Comparison of ENCODE assay signal across 16 cellular contexts in genomic region chr6:63121166-63121565, GRCh38.
DNase-seq lines count a peak whose midpoint lies in the region; ATAC-seq and TF ChIP-seq lines count a peak whose summit lies in the region.
"Had no signal": no experiment of that assay in that cellular context is flagged by ENCODE, and none has a peak within 500 bp of the region (broad histone marks: within the 10 kb centered on the region; RNA-seq: fewer than 3 reads in every experiment).

No MANE protein-coding gene starts in this region.

- no peak for TF ChIP-seq EP300 in upper lobe of left lung (IDR thresholded peaks at IDR 0.05)

- in situ Hi-C loops in brain microvascular endothelial cell (cut with HindIII; ENCODE audit: low pct_ligation_motif_present, low sequenced_read_pairs), result no loop called here

- H3K9me3 ChIP-seq in neuronal stem cell (replicated peaks in 1 of 2; ENCODE audit: control insufficient read depth in 2 of 2, insufficient read depth in 1 of 2, low read depth in 1 of 2, low read length in 2 of 2) (no peaks in the 10 kb centered on the region), upper lobe of left lung (no peaks in the 10 kb centered on the region)
- H3K9me3 ChIP-seq: heart left ventricle had no signal

- DNase-seq in NCI-H82 (lab: John Stamatoyannopoulos, UW), result peak; percentile 22
- peak; percentile 2 for DNase-seq in epithelial cell of esophagus (ENCODE audit: low read depth)
- DNase-seq in brain microvascular endothelial cell, result no peak
- DNase-seq in NCI-H2081 treated with DMSO at 0.1 percent for 48 hours (lab: John Stamatoyannopoulos, UW), result no peak
- no peak for DNase-seq in neuronal stem cell (ENCODE audit: low spot score)
- no peak for DNase-seq in upper lobe of left lung
- DNase-seq: activated CD4-positive, alpha-beta T cell treated with anti-CD3 and anti-CD28 coated beads, Interleukin-2, amount 10 ng/mL, durations not matched to agents 7 days and 5 days; activated T-cell treated with anti-CD3 and anti-CD28 coated beads, Interleukin-2, amount 50 U/mL, for 1 hour; dermis blood vessel endothelial cell; heart left ventricle; kidney glomerular epithelial cell; NCI-H1105; SHP77; stimulated activated naive CD8-positive, alpha-beta T cell treated with anti-CD3 and anti-CD28 coated beads, Interleukin-15, amount 100 ng/mL, for 72 hours had no signal

- TF ChIP-seq POLR2A in upper lobe of left lung (IDR thresholded peaks at IDR 0.05), result no peak

- H3K36me3 ChIP-seq in brain microvascular endothelial cell (replicated peaks), result no peaks in the 10 kb centered on the region
- no peaks in the 10 kb centered on the region for H3K36me3 ChIP-seq in neuronal stem cell (replicated peaks in 1 of 2; ENCODE audit: control insufficient read depth in 2 of 2, insufficient read depth in 2 of 2, low read length in 2 of 2)
- no peaks in the 10 kb centered on the region for H3K36me3 ChIP-seq in upper lobe of left lung
- H3K36me3 ChIP-seq: heart left ventricle had no signal

- H4K91ac ChIP-seq in neuronal stem cell (ENCODE audit: low read depth, low read length, poor library complexity), result no peak overlapping the region

- H3K4me3 ChIP-seq in epithelial cell of esophagus (ENCODE audit: low read length), result no peak overlapping the region
- no peak overlapping the region for H3K4me3 ChIP-seq in brain microvascular endothelial cell (ENCODE audit: low read depth, low read length)
- H3K4me3 ChIP-seq in neuronal stem cell (ENCODE audit: low read length in 2 of 2), result no peak overlapping the region
- H3K4me3 ChIP-seq in upper lobe of left lung, result no peak overlapping the region
- H3K4me3 ChIP-seq: heart left ventricle had no signal

- no peak overlapping the region for H2BK15ac ChIP-seq in neuronal stem cell (ENCODE audit: low read length)

- H2BK5ac ChIP-seq in neuronal stem cell (ENCODE audit: low read length), result no peak overlapping the region

- no peak overlapping the region for H3K4ac ChIP-seq in neuronal stem cell (ENCODE audit: low read length)

- no CpG with 5 or more reads among the region's 2 CpGs for WGBS in neuronal stem cell (ENCODE audit: extremely low coverage in 2 of 2, insufficient read length in 2 of 2, insufficient replicate concordance in 1 of 2), 2 donors
- 32 to 37% methylated on average over 2 of the region's 2 CpGs for WGBS in upper lobe of left lung, 2 donors

- no peaks in the 10 kb centered on the region for H3K79me1 ChIP-seq in neuronal stem cell (ENCODE audit: low read depth, low read length)

- no peak overlapping the region for H2BK12ac ChIP-seq in neuronal stem cell (ENCODE audit: low read length)

- ATAC-seq in GM18870 (IDR thresholded peaks at IDR 0.05; ENCODE audit: unreplicated experiment) (peak; percentile 46), upper lobe of left lung (ENCODE audit: low FRiP score in 2 of 2) (no peak)
- ATAC-seq: heart left ventricle; stimulated activated naive CD8-positive, alpha-beta T cell treated with anti-CD3 and anti-CD28 coated beads, Interleukin-15, amount 100 ng/mL, for 72 hours had no signal

- no peak overlapping the region for H3K23ac ChIP-seq in neuronal stem cell (ENCODE audit: low read depth, low read length, poor library complexity)

- H2AK5ac ChIP-seq in neuronal stem cell (ENCODE audit: low read depth, low read length), result no peak overlapping the region

- no peak overlapping the region for H4K8ac ChIP-seq in neuronal stem cell (ENCODE audit: low read depth, low read length)

- no peak overlapping the region for H2AFZ ChIP-seq in neuronal stem cell (ENCODE audit: low read length)

- no peak overlapping the region for H3K9ac ChIP-seq in neuronal stem cell (ENCODE audit: low read depth, low read length, poor library complexity)

- no peak overlapping the region for H3K14ac ChIP-seq in neuronal stem cell (ENCODE audit: low read length)

- H3K4me1 ChIP-seq in neuronal stem cell (ENCODE audit: control insufficient read depth in 2 of 2, insufficient read depth in 1 of 2, low read depth in 1 of 2, low read length in 2 of 2) (no peaks in the 10 kb centered on the region), upper lobe of left lung (no peaks in the 10 kb centered on the region)
- H3K4me1 ChIP-seq: heart left ventricle had no signal

- no peak overlapping the region for H3K4me2 ChIP-seq in neuronal stem cell (ENCODE audit: insufficient read depth, low read length, poor library complexity, severe bottlenecking)

- TF ChIP-seq CTCF in 22Rv1 (IDR thresholded peaks at IDR 0.05) (peak; percentile 34; the same call in 1 of the 2 replicates), epithelial cell of esophagus (IDR thresholded peaks at IDR 0.05; ENCODE audit: insufficient read depth, low read depth, low read length, missing control alignments) (no peak), brain microvascular endothelial cell (IDR thresholded peaks at IDR 0.05; ENCODE audit: low read depth, low read length, missing control alignments) (no peak), upper lobe of left lung (IDR thresholded peaks at IDR 0.05) (no peak)

- H3K27me3 ChIP-seq in brain microvascular endothelial cell (replicated peaks) (no peaks in the 10 kb centered on the region), neuronal stem cell (ENCODE audit: control insufficient read depth in 3 of 3, insufficient read depth in 3 of 3, low read depth in 1 of 3, low read length in 3 of 3) (no peaks in the 10 kb centered on the region), upper lobe of left lung (no peaks in the 10 kb centered on the region)
- H3K27me3 ChIP-seq: heart left ventricle had no signal

- H3K27ac ChIP-seq in 22Rv1 (no peak overlapping the region), brain microvascular endothelial cell (no peak overlapping the region), neuronal stem cell (replicated peaks; ENCODE audit: low read length) (no peak overlapping the region), upper lobe of left lung (no peak overlapping the region)
- H3K27ac ChIP-seq: heart left ventricle had no signal

- H3K18ac ChIP-seq in neuronal stem cell (ENCODE audit: low read length), result no peak overlapping the region

- no peak overlapping the region for H2BK120ac ChIP-seq in neuronal stem cell (ENCODE audit: low read depth, low read length)

Comparison
In these comparisons a context has a peak if more than half of its experiments do, and no peak if none do; other contexts are left out.
1. DNase-seq: peak in NCI-H82 (single experiment) and epithelial cell of esophagus (single experiment); none in brain microvascular endothelial cell (single experiment), NCI-H2081 treated with DMSO at 0.1 percent for 48 hours (single experiment), neuronal stem cell (single experiment) and upper lobe of left lung (0 of 2).